8 cellular contexts compared by ENCODE assay signal in genomic region chrX:130165703-130166502, GRCh38. TPM values are rescaled to one million over a fixed set of nuclear protein-coding genes. Genes with fewer than 3 reads are reported as not detected.
DNase-seq lines count a peak whose midpoint lies in the region; ATAC-seq, FAIRE-seq and TF ChIP-seq lines count a peak whose summit lies in the region.

AIFM1 (minus strand) TSS chrX:130165841; CDS start chrX:130165656, 185 bp downstream.

- H4K8ac ChIP-seq in trophoblast cell (ENCODE audit: low read depth, low read length), result peak within 1 kb of the TSS; percentile 89

- TF ChIP-seq EP300 in transverse colon (IDR thresholded peaks at IDR 0.05; ENCODE audit: low read depth), result no peak

- H2BK5ac ChIP-seq in trophoblast cell (ENCODE audit: low read depth, low read length, poor library complexity), result peak within 1 kb of the TSS; percentile 68

- H2AFZ ChIP-seq in trophoblast cell (ENCODE audit: insufficient read depth, low read length, poor library complexity), result peak within 1 kb of the TSS; percentile 92

- H3K27me3 Mint-ChIP-seq in T-cell, result peaks cover 0 to 4% of the 10 kb centered on the region in 2 donors

- H2AK5ac ChIP-seq in trophoblast cell (ENCODE audit: low read length), result no peak within 1 kb of the TSS

- CTCF ChIA-PET in T-cell (lab: Charles Lee), result interaction anchor here in 1 of 2 donors (0.6 kb wide), 1 partner anchor 185 kb away, joined by 3 read pairs; no protein-coding TSS in a partner anchor

- H3K27me3 ChIP-seq in trophoblast cell (ENCODE audit: insufficient read depth, low read length), result no peaks in the 10 kb centered on the region
- H3K27me3 ChIP-seq in transverse colon, result no peaks in the 10 kb centered on the region

- TF ChIP-seq POLR2A in GM12891 (IDR thresholded peaks at IDR 0.05; ENCODE audit: low read depth, low read length) (peak; percentile 85), transverse colon (IDR thresholded peaks at IDR 0.05) (peak; percentile 66)

- peaks cover 5% of the 10 kb centered on the region for H3K79me1 ChIP-seq in trophoblast cell (ENCODE audit: low read length)

- H3K23ac ChIP-seq in trophoblast cell (ENCODE audit: low read length), result no peak within 1 kb of the TSS

- peak within 1 kb of the TSS; percentile 74 for H3K4me2 ChIP-seq in trophoblast cell (ENCODE audit: low read length)

- peak within 1 kb of the TSS; percentile 55 for H3K18ac ChIP-seq in trophoblast cell (ENCODE audit: low read length)

- H3K9me3 Mint-ChIP-seq in T-cell, result no peaks in the 10 kb centered on the region

- H3K4me1 ChIP-seq in trophoblast cell (ENCODE audit: control insufficient read depth in 1 of 2, insufficient read depth in 2 of 2, low read length in 2 of 2) (no peaks in the 10 kb centered on the region), transverse colon (peaks cover 0 to 17% (median 3%) of the 10 kb centered on the region in 4 donors)

- peak within 1 kb of the TSS; percentile 86 for H3K9ac ChIP-seq in trophoblast cell (ENCODE audit: low read length)

- peak within 1 kb of the TSS; percentile 91 to 93 for H3K27ac Mint-ChIP-seq in T-cell

- 0 to 38% (median 1%) methylated on average over 45 to 50 of the region's 50 CpGs for WGBS in adipose tissue, 3 donors
- WGBS in trophoblast cell (ENCODE audit: extremely low coverage, insufficient coverage, insufficient read length), result no CpG with 5 or more reads among the region's 50 CpGs
- WGBS in transverse colon (ENCODE audit: low coverage in 1 of 2), 2 donors, result 45% methylated on average over 36 of the region's 50 CpGs; no CpG with 5 or more reads in 1 of the 2 donors

- peak within 1 kb of the TSS; percentile 80 for H3K14ac ChIP-seq in trophoblast cell (ENCODE audit: low read length)

- intact Hi-C loops in cardiac septum (cut with DNase I), result no loop called here
- intact Hi-C loops in transverse colon (cut with DNase I; ENCODE audit: low total_unique reads), result no loop called here

- peak; percentile 96 for FAIRE-seq in GM12891 (lab: Jason Lieb, UNC)

- H3K9me3 ChIP-seq in trophoblast cell (ENCODE audit: insufficient read depth, low read depth, low read length), result no peaks in the 10 kb centered on the region
- no peaks in the 10 kb centered on the region for H3K9me3 ChIP-seq in transverse colon

- peak within 1 kb of the TSS; percentile 88 to 94 (median 94) for H3K4me3 Mint-ChIP-seq in T-cell

- POLR2A ChIA-PET in T-cell (lab: Charles Lee), result no interaction called here

- DNase-seq in GM12891 (ENCODE audit: insufficient read length, low spot score) (peak; percentile 57), NCI-H1436 treated with DMSO at 0.1 percent for 48 hours (lab: John Stamatoyannopoulos, UW) (peak; percentile 89), T-cell (peak; percentile 69 to 88 (median 82)), cardiac septum (ENCODE audit: low spot score) (peak; percentile 94), trophoblast cell (peak; percentile 89 to 93), transverse colon (peak; percentile 92)

- H2BK12ac ChIP-seq in trophoblast cell (ENCODE audit: low read length), result peak within 1 kb of the TSS; percentile 63

- peak within 1 kb of the TSS; percentile 73 for H2BK120ac ChIP-seq in trophoblast cell (ENCODE audit: insufficient read depth, low read length, poor library complexity)

- peaks cover 2% of the 10 kb centered on the region for H3K79me2 ChIP-seq in trophoblast cell (ENCODE audit: control insufficient read depth, insufficient read depth, low read length, poor library complexity)

- no peaks in the 10 kb centered on the region for H3K36me3 Mint-ChIP-seq in T-cell

- H3K36me3 ChIP-seq in trophoblast cell (ENCODE audit: control insufficient read depth in 1 of 2, insufficient read depth in 2 of 2, low read length in 2 of 2) (no peaks in the 10 kb centered on the region), transverse colon (no peaks in the 10 kb centered on the region)

- in situ Hi-C loops in transverse colon (cut with MboI; ENCODE audit: low pct_ligation_motif_present in 1 of 4, low pct_unique_long_range_greater_than_20kb in 1 of 4, low sequenced_read_pairs in 3 of 4), result no loop called here

- peak within 1 kb of the TSS; percentile 75 for H3K27ac ChIP-seq in adipose tissue (ENCODE audit: low read depth, low read length)
- H3K27ac ChIP-seq in trophoblast cell (ENCODE audit: low read depth, low read length), result peak within 1 kb of the TSS; percentile 88
- H3K27ac ChIP-seq in transverse colon, result peak within 1 kb of the TSS; percentile 89 to 94 (median 90)

- H4K12ac ChIP-seq in trophoblast cell (ENCODE audit: low read depth, low read length), result peak within 1 kb of the TSS; percentile 87

- H3K4ac ChIP-seq in trophoblast cell (ENCODE audit: low read depth, low read length), result no peak within 1 kb of the TSS

- ATAC-seq in HG02840 (IDR thresholded peaks at IDR 0.05; ENCODE audit: low FRiP score, unreplicated experiment), result peak; percentile 86
- ATAC-seq in T-cell (replicated peaks in 1 of 4), result peak; percentile 90 to 92 (median 92)

- H3K4me1 Mint-ChIP-seq in T-cell, result peaks cover 34 to 45% (median 40%) of the 10 kb centered on the region in 3 donors

- H3K4me3 ChIP-seq in trophoblast cell (ENCODE audit: low read depth, low read length) (peak within 1 kb of the TSS; percentile 82), transverse colon (peak within 1 kb of the TSS; percentile 53 to 77 (median 60))

- peak in 1 of 5 experiments; percentile 17 for TF ChIP-seq CTCF in transverse colon (IDR thresholded peaks at IDR 0.05)

- H4K91ac ChIP-seq in trophoblast cell (ENCODE audit: low read depth, low read length), result peak within 1 kb of the TSS; percentile 88

TF ChIP-seq in GM12891, 5 proteins besides CTCF, POLR2A, EP300 and RAD21:
- TF ChIP-seq POLR2AphosphoS5 (IDR thresholded peaks at IDR 0.05; ENCODE audit: low read depth, low read length), result peak; percentile 83
- peak; percentile 40; the same call in 1 of the 2 replicates for TF ChIP-seq TAF1 (IDR thresholded peaks at IDR 0.05; ENCODE audit: low read depth, low read length)
- TF ChIP-seq SPI1 (IDR thresholded peaks at IDR 0.05; ENCODE audit: low read depth, low read length), result no peak
TF ChIP-seq in GM12891: peak in this region for 2.

RNA-seq across cellular contexts. Expression of gene AIFM1, which starts in this region (rescaled TPM):
- polyA plus RNA-seq in GM12891 (2012; ENCODE audit: low read depth, missing spikeins), result 54.7 TPM
- total RNA-seq in T-cell (10 to 100 TPM; 11.2 to 25.0 (median 23.6) TPM), cardiac septum (97.3 TPM), transverse colon (10 to 100 TPM in 3 of 4 donors, 1 to 10 TPM in 1; 5.6 to 39.5 (median 28.1) TPM)
- 10 to 100 TPM; 19.6 to 41.5 (median 24.5) TPM for polyA plus RNA-seq in adipose tissue
- 25.7 and 25.9 TPM in 2 replicates for polyA plus RNA-seq in trophoblast cell (2013)

Comparison
In these comparisons a context has a peak if more than half of its experiments do, and no peak if none do; other contexts are left out.
1. Peak in every context shown above with its lines: DNase-seq, ATAC-seq, H3K4me3 ChIP-seq and H3K27ac ChIP-seq.